In genomic region chr9:711761-712523, GRCh38 we compare ENCODE assay signal across 25 cellular contexts.
DNase-seq lines count a peak whose midpoint lies in the region; ATAC-seq and TF ChIP-seq lines count a peak whose summit lies in the region.
"Had no signal": no experiment of that assay in that cellular context is flagged by ENCODE, and none has a peak within 500 bp of the region (broad histone marks: within the 10 kb centered on the region; RNA-seq: fewer than 3 reads in every experiment).

No MANE protein-coding gene starts in this region.

- no peaks in the 10 kb centered on the region for H3F3A ChIP-seq in PC-3 (ENCODE audit: low read length, unreplicated experiment)

- no peak overlapping the region for H3K9ac ChIP-seq in PC-3 (ENCODE audit: low read length)
- peak overlapping the region; percentile 42 for H3K9ac ChIP-seq in skeletal muscle satellite cell (ENCODE audit: low read depth, low read length)
- H3K9ac ChIP-seq: parathyroid adenoma had no signal

- H3K36me3 ChIP-seq in Caco-2 (ENCODE audit: control insufficient read depth, insufficient read depth, low read length) (no peaks in the 10 kb centered on the region; the same call in 1 of the 2 replicates), PC-3 (ENCODE audit: low read depth, low read length) (peaks cover 10% of the 10 kb centered on the region; the same call in 1 of the 2 replicates), skeletal muscle satellite cell (ENCODE audit: insufficient read depth, low read length) (peaks cover 36% of the 10 kb centered on the region), suprapubic skin (peaks cover 26% of the 10 kb centered on the region)

- TF ChIP-seq EP300 in suprapubic skin (IDR thresholded peaks at IDR 0.05), result no peak

- no peaks in the 10 kb centered on the region for H3K27me3 Mint-ChIP-seq in Caco-2 (ENCODE audit: insufficient read depth, unreplicated experiment)

- H3K27me3 ChIP-seq in Caco-2 (replicated peaks; ENCODE audit: control insufficient read depth, insufficient read depth, low read length) (no peaks in the 10 kb centered on the region), PC-3 (ENCODE audit: low read length) (no peaks in the 10 kb centered on the region), skeletal muscle satellite cell (ENCODE audit: control insufficient read depth, insufficient read depth, low read length) (no peaks in the 10 kb centered on the region), suprapubic skin (no peaks in the 10 kb centered on the region)
- H3K27me3 ChIP-seq: gastrocnemius medialis, SJCRH30 had no signal

- H3K9me3 Mint-ChIP-seq in Caco-2 (ENCODE audit: unreplicated experiment), result no peaks in the 10 kb centered on the region
- H3K9me3 Mint-ChIP-seq: CD4-positive, CD25-positive, alpha-beta regulatory T cell; central memory CD8-positive, alpha-beta T cell; naive B cell had no signal

- H3K4me1 Mint-ChIP-seq in Caco-2 (ENCODE audit: low read depth, unreplicated experiment), result peaks cover 10% of the 10 kb centered on the region

- H3K27ac ChIP-seq in PC-3 (ENCODE audit: low read length), result no peak overlapping the region
- no peak overlapping the region for H3K27ac ChIP-seq in suprapubic skin
- H3K27ac ChIP-seq: parathyroid adenoma, SJCRH30 had no signal

- H3K79me2 ChIP-seq in PC-3 (ENCODE audit: low read length), result peaks cover 23% of the 10 kb centered on the region
- H3K79me2 ChIP-seq: parathyroid adenoma had no signal

- H3K4me3 Mint-ChIP-seq in Caco-2 (ENCODE audit: unreplicated experiment), result no peak overlapping the region
- H3K4me3 Mint-ChIP-seq: CD4-positive, CD25-positive, alpha-beta regulatory T cell; central memory CD8-positive, alpha-beta T cell had no signal

- H3K4me2 ChIP-seq in PC-3 (ENCODE audit: low read length), result no peak overlapping the region
- peak overlapping the region; percentile 59 for H3K4me2 ChIP-seq in skeletal muscle satellite cell (ENCODE audit: low read length)

- H3K9me2 ChIP-seq in PC-3 (replicated peaks; ENCODE audit: low read length), result no peaks in the 10 kb centered on the region

- no peak overlapping the region for H2AFZ ChIP-seq in PC-3 (ENCODE audit: low read length)
- H2AFZ ChIP-seq: parathyroid adenoma had no signal

- intact Hi-C loops in Caco-2 (cut with micrococcal nuclease; ENCODE audit: unreplicated experiment) (no loop called here), PC-3 (cut with micrococcal nuclease) (no loop called here)

- POLR2A ChIA-PET in Caco-2 (lab: Charles Lee) (no interaction called here), PC-3 (lab: Charles Lee; ENCODE audit: unreplicated experiment) (no interaction called here)

- BruUV-seq in Caco-2 (replicated peaks; lab: Mats Ljungman, UMichigan), result TSS peak; percentile 22
- TSS peak; percentile 26 for BruUV-seq in PC-3 (replicated peaks; lab: Mats Ljungman, UMichigan)

- H3K27ac Mint-ChIP-seq in Caco-2 (ENCODE audit: unreplicated experiment), result no peak overlapping the region
- H3K27ac Mint-ChIP-seq: CD4-positive, CD25-positive, alpha-beta regulatory T cell had no signal

- ATAC-seq in PC-3, result no peak
- ATAC-seq: esophagus mucosa; gastrocnemius medialis; stimulated activated naive CD8-positive, alpha-beta T cell treated with anti-CD3 and anti-CD28 coated beads, Interleukin-15, Interleukin-2, amounts not matched to agents 100 U/mL and 50 U/mL, for 24 hours had no signal

- no peak overlapping the region for H3K4me3 ChIP-seq in Caco-2 (ENCODE audit: low read depth, low read length)
- no peak overlapping the region for H3K4me3 ChIP-seq in PC-3 (ENCODE audit: low read length)
- H3K4me3 ChIP-seq in skeletal muscle satellite cell (ENCODE audit: low read length), result peak overlapping the region; percentile 46
- H3K4me3 ChIP-seq in suprapubic skin, result no peak overlapping the region
- H3K4me3 ChIP-seq: SJCRH30 had no signal

- CTCF ChIA-PET in Caco-2 (lab: Charles Lee) (no interaction called here), PC-3 (lab: Charles Lee) (no interaction called here)

- no peaks in the 10 kb centered on the region for H4K20me1 ChIP-seq in PC-3 (ENCODE audit: low read length)

- peaks cover 46% of the 10 kb centered on the region for H3K36me3 Mint-ChIP-seq in Caco-2 (ENCODE audit: insufficient read depth, unreplicated experiment)

- peaks cover 12% of the 10 kb centered on the region for H3K4me1 ChIP-seq in Caco-2
- H3K4me1 ChIP-seq in PC-3 (ENCODE audit: insufficient read depth, low read length), result peaks cover 9% of the 10 kb centered on the region
- peaks cover 69% of the 10 kb centered on the region for H3K4me1 ChIP-seq in skeletal muscle satellite cell (ENCODE audit: control insufficient read depth, insufficient read depth, low read length)
- H3K4me1 ChIP-seq in suprapubic skin, result peaks cover 54% of the 10 kb centered on the region
- H3K4me1 ChIP-seq: parathyroid adenoma had no signal

- no peak for TF ChIP-seq POLR2A in suprapubic skin (IDR thresholded peaks at IDR 0.05)

- DNase-seq in Caco-2 (no peak), PC-3 (no peak), foreskin melanocyte (peak; percentile 85), NCI-H774 (lab: John Stamatoyannopoulos, UW) (no peak), NCI-H2196 (lab: John Stamatoyannopoulos, UW; ENCODE audit: unreplicated experiment) (no peak), suprapubic skin (ENCODE audit: low spot score in 2 of 2) (no peak), SHP77 treated with DMSO at 0.1 percent for 48 hours (lab: John Stamatoyannopoulos, UW) (no peak)
- DNase-seq: activated CD4-positive, alpha-beta T cell treated with anti-CD3 and anti-CD28 coated beads, Interleukin-2, amount 50 U/mL, for 4 hours; activated CD8-positive, alpha-beta memory T cell treated with anti-CD3 and anti-CD28 coated beads, Interleukin-2, amount 50 U/mL, for 48 hours; CD4-positive, CD25-positive, alpha-beta regulatory T cell; effector CD8-positive, alpha-beta T cell; gastrocnemius medialis; GOT3; islet precursor cell; naive B cell; NCI-H146; NCI-H2171 treated with DMSO at 0.1 percent for 48 hours; OCI-M1; SJCRH30; stimulated activated naive CD8-positive, alpha-beta T cell treated with anti-CD3 and anti-CD28 coated beads, Interleukin-15, Interleukin-2, amounts not matched to agents 100 U/mL and 50 U/mL, for 24 hours; T-helper 2 cell had no signal

- H3K9me3 ChIP-seq in Caco-2, result no peaks in the 10 kb centered on the region
- H3K9me3 ChIP-seq in PC-3 (ENCODE audit: low read length), result no peaks in the 10 kb centered on the region
- no peaks in the 10 kb centered on the region for H3K9me3 ChIP-seq in skeletal muscle satellite cell (replicated peaks; ENCODE audit: low read length)
- no peaks in the 10 kb centered on the region for H3K9me3 ChIP-seq in suprapubic skin
- H3K9me3 ChIP-seq: gastrocnemius medialis, SJCRH30 had no signal

- WGBS in suprapubic skin, result 94% methylated on average over 22 of the region's 22 CpGs

- no peak for TF ChIP-seq CTCF in Caco-2 (IDR thresholded peaks at IDR 0.05; ENCODE audit: insufficient read depth in 1 of 2, low read depth in 1 of 2, low read length in 1 of 2, severe bottlenecking in 1 of 2, unreplicated experiment in 1 of 2)
- no peak for TF ChIP-seq CTCF in PC-3 (conservative IDR thresholded peaks at IDR 0.05; ENCODE audit: low read depth, low read length)
- TF ChIP-seq CTCF in suprapubic skin (IDR thresholded peaks at IDR 0.05), result no peak
